Comparison of ENCODE assay signal across 28 cellular contexts in the genomic region with DNA sequence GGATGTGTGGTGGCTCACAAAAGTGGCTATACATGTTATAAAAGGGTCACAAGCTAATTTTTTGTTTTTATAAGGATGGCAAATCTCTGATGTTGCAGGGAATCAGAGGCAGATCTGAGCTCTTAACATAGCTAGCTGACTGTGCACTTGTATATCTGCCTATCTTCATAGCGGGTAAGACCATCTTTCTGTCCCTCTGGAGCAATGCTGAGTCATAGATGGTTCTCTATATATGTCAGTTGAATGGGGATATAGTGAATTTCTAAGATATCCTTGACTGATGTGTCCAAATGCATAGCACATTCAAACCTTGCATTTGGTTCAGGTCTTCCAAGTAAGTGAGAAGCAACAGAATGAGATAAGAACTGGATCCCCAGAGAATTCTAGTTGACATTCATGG.
"Had no signal": no experiment of that assay in that cellular context is flagged by ENCODE, and none has a peak within 500 bp of the region (broad histone marks: within the 10 kb centered on the region; RNA-seq: fewer than 3 reads in every experiment).

No MANE protein-coding gene starts in this region.

- FAIRE-seq: endometrium, islet of Langerhans, keratinocyte had no signal

- H3K4me3 ChIP-seq: colonic mucosa, esophagus squamous epithelium, gastrocnemius medialis, heart right ventricle, left lung, lower lobe of right lung, mucosa of descending colon had no signal

- H3K36me3 Mint-ChIP-seq: mesothelial cell of epicardium had no signal

- H3K27me3 Mint-ChIP-seq: dendritic cell treated with granulocyte-macrophage colony-stimulating factor and Interleukin-4, amounts not matched to agents 40 ng/mL and 50 ng/mL, for 4 days had no signal

- DNase-seq: colonic mucosa; cortex of kidney; effector CD8-positive, alpha-beta T cell; effector memory CD8-positive, alpha-beta T cell; erythroblast; esophagus squamous epithelium; foreskin fibroblast; foreskin melanocyte; gastrocnemius medialis; glutamatergic neuron; head of caudate nucleus; heart right ventricle; hippocampal formation; left cardiac atrium; left lung; left ventricle myocardium superior; lower lobe of right lung; mesenchymal stem cell; mucosa of descending colon; naive B cell had no signal

- ATAC-seq: effector memory CD8-positive, alpha-beta T cell; esophagus mucosa; gastrocnemius medialis; heart right ventricle; left cardiac atrium; left lung; left ventricle myocardium superior; lower lobe of right lung had no signal

- H3K4me3 Mint-ChIP-seq: dendritic cell treated with granulocyte-macrophage colony-stimulating factor and Interleukin-4, amounts not matched to agents 40 ng/mL and 50 ng/mL, for 4 days; effector memory CD8-positive, alpha-beta T cell; endodermal cell; mesothelial cell of epicardium; naive B cell had no signal

- H3K9me3 Mint-ChIP-seq: endodermal cell had no signal

- H3K27ac Mint-ChIP-seq: dendritic cell treated with granulocyte-macrophage colony-stimulating factor and Interleukin-4, amounts not matched to agents 40 ng/mL and 50 ng/mL, for 4 days; effector memory CD8-positive, alpha-beta T cell; endodermal cell; mesothelial cell of epicardium; naive B cell had no signal

- H3K9me3 ChIP-seq: colonic mucosa, esophagus squamous epithelium, gastrocnemius medialis, lower lobe of right lung, mucosa of descending colon had no signal

- H3K36me3 ChIP-seq: colonic mucosa, esophagus squamous epithelium, gastrocnemius medialis, heart right ventricle, left lung, lower lobe of right lung had no signal

- H3K27ac ChIP-seq: colonic mucosa, epithelial cell of prostate, esophagus squamous epithelium, gastrocnemius medialis, heart right ventricle, left lung, lower lobe of right lung had no signal

- H3K27me3 ChIP-seq: colonic mucosa, esophagus squamous epithelium, gastrocnemius medialis, left lung had no signal

- H3K4me1 ChIP-seq: colonic mucosa, esophagus squamous epithelium, gastrocnemius medialis, heart right ventricle, left lung, lower lobe of right lung had no signal
